Comparison of ENCODE assay signal across 8 cellular contexts in the genomic region with DNA sequence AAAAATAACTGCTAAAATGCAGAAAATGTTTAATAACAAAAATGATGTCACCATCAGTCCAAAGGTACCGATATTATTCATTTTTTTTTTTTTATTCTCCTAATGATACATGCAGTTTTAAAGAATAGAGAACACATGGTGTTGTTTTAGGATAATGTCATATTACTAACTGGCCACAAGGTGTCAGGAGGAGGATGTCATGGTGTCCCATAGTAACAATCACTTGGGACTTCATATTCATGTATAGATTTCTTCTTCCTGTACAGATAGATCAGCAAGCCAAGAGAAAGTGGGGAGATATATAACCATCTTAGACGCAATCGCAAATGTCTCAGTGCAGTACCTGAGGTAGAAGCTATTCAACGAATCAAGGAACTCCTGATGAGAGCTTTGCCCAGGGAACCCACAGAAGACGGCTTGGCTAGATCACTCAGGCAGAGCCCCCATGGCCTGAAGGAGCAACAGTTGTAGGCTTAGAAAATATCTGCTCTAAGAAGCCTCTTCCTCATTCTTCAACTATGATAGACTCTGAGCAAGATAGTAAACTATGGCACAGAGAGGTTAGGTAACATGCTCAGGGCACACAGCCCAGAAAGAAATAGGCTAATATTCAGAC. TPM values are rescaled to one million over a fixed set of nuclear protein-coding genes. Genes with fewer than 3 reads are reported as not detected.
DNase-seq lines count a peak whose midpoint lies in the region; ATAC-seq and TF ChIP-seq lines count a peak whose summit lies in the region.

No MANE protein-coding gene starts in this region.

- peak; percentile 94 for ATAC-seq in HG03280 (IDR thresholded peaks at IDR 0.05; ENCODE audit: unreplicated experiment)

- peak; percentile 44 for TF ChIP-seq CTCF in epithelial cell of esophagus (IDR thresholded peaks at IDR 0.05; ENCODE audit: insufficient read depth, low read depth, low read length, missing control alignments)

- peak; percentile 48 for DNase-seq in DMS53 treated with DMSO at 0.1 percent for 48 hours (lab: John Stamatoyannopoulos, UW; ENCODE audit: unreplicated experiment)
- peak; percentile 35 for DNase-seq in GM19238 (ENCODE audit: insufficient read length, low spot score)
- DNase-seq in NOMO-1 (lab: John Stamatoyannopoulos, UW; ENCODE audit: unreplicated experiment in 2 of 2) = peak; percentile 17 to 82
- peak; percentile 41 for DNase-seq in epithelial cell of esophagus (ENCODE audit: low read depth)
- DNase-seq in renal cortical epithelial cell (ENCODE audit: low read depth) = peak; percentile 49
- DNase-seq in putamen (ENCODE audit: low spot score) = no peak
- DNase-seq in ecto neural progenitor cell (ENCODE audit: low spot score) = no peak

- no peak overlapping the region for H3K4me3 ChIP-seq in epithelial cell of esophagus (ENCODE audit: low read length)

RNA-seq across cellular contexts. Expression of a gene that starts 12.3 kb away (rescaled TPM):
- 0.10 TPM in 1 of 2 replicates, not detected in the other for total RNA-seq in renal cortical epithelial cell

RNA-seq across cellular contexts. Expression of a gene that starts 22.5 kb away (rescaled TPM):
- total RNA-seq in renal cortical epithelial cell = under 0.01 TPM in 1 of 2 replicates, not detected in the other

RNA-seq across cellular contexts. Expression of a gene that starts 25.1 kb away (rescaled TPM):
- 0.20 TPM in 1 of 2 replicates, not detected in the other for total RNA-seq in renal cortical epithelial cell

RNA-seq across cellular contexts. Expression of a gene that starts 32.7 kb away (rescaled TPM):
- not detected in 2 replicates for total RNA-seq in renal cortical epithelial cell

RNA-seq across cellular contexts. Expression of a gene that starts 48.0 kb away (rescaled TPM):
- not detected in 2 replicates for total RNA-seq in renal cortical epithelial cell

Comparison
In these comparisons a context has a peak if more than half of its experiments do, and no peak if none do; other contexts are left out.
1. DNase-seq: peak in DMS53 treated with DMSO at 0.1 percent for 48 hours (single experiment), GM19238 (single experiment), NOMO-1 (2 of 2), epithelial cell of esophagus (single experiment) and renal cortical epithelial cell (single experiment); none in putamen (single experiment) and ecto neural progenitor cell (single experiment).